In the genomic region with DNA sequence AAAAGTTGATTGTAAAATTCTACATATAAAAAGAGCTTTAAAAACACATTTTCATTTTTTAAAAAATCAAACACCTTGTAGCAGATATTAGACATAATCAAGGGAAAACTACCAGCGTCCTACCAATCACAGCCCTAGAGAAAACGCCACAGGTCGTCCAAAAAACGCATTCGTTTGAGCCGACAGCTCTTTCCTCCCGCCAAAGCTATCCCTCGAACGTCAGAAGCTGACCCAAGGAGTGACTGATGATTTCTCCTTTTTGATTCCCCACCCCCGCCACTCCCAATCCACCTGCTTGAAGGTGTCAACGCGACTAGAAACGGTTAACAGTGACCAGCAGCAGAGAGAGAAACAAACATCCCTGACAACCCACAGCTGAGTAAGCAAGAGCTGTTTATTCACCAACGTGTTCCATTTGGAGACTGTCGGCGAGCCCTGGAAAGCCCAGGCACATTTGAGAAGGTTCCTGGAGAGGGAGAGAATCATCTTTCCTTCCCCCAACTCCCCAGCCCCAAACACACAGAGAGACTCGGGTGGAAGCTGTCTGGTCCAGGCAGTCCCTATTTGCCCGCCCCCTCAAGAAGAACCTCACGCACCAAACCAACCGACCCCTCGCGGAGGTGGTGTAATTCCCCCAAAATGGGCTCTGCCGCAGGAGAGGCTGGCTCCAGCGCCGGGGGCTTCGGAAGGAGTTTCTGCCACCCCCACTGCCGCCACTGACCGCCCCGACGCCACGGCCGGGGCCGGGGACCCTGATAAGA, we compare ENCODE assay signal across 8 cellular contexts. TPM values are rescaled to one million over a fixed set of nuclear protein-coding genes. Genes with fewer than 3 reads are reported as not detected.
A peak's percentile ranks its signal among the peaks of the same experiment; 100 is the strongest.
DNase-seq lines count a peak whose midpoint lies in the region; ATAC-seq and TF ChIP-seq lines count a peak whose summit lies in the region.

No MANE protein-coding gene starts in this region.

- peak overlapping the region; percentile 89 for H3K9ac ChIP-seq in endodermal cell (ENCODE audit: extremely low read depth, low read length, poor library complexity, severe bottlenecking)
- H3K9ac ChIP-seq in mesendoderm (ENCODE audit: low read length) = peak overlapping the region; percentile 79

- peak overlapping the region; percentile 45 for H3K23ac ChIP-seq in mesendoderm (ENCODE audit: low read length)

- H4K5ac ChIP-seq in mesendoderm (ENCODE audit: low read length) = no peak overlapping the region

- H3K27me3 Mint-ChIP-seq in activated B cell treated with CpG ODN at 0.5 μM for 24 hours = no peaks in the 10 kb centered on the region
- no peaks in the 10 kb centered on the region for H3K27me3 Mint-ChIP-seq in endodermal cell (ENCODE audit: insufficient read depth)
- no peaks in the 10 kb centered on the region for H3K27me3 Mint-ChIP-seq in stimulated activated naive CD8-positive, alpha-beta T cell treated with anti-CD3 and anti-CD28 coated beads, Interleukin-15, amount 100 ng/mL, for 72 hours

- no peak for TF ChIP-seq CTCF in activated B cell treated with CpG ODN at 0.5 μM for 24 hours (IDR thresholded peaks at IDR 0.05)
- no peak for TF ChIP-seq CTCF in endodermal cell (conservative IDR thresholded peaks at IDR 0.05)

- WGBS in endodermal cell (ENCODE audit: insufficient coverage in 1 of 2, insufficient read length in 1 of 2), 2 experiments = 0 to 1% methylated on average over 10 to 31 of the region's 33 CpGs
- no CpG with 5 or more reads among the region's 33 CpGs for WGBS in mesendoderm (ENCODE audit: extremely low coverage, insufficient coverage, low lambda C conversion rate)

- peak overlapping the region; percentile 96 for H3K4me2 ChIP-seq in mesendoderm (ENCODE audit: low read length)

- no peak overlapping the region for H3K18ac ChIP-seq in mesendoderm (ENCODE audit: low read length)

- DNase-seq in NK-92 treated with Interleukin-12 subunit alpha and Interleukin-12 subunit beta, amount 100 ng/mL, for 24 hours (lab: John Stamatoyannopoulos, UW) = peak; percentile 36
- DNase-seq in NK-92 (lab: John Stamatoyannopoulos, UW; ENCODE audit: unreplicated experiment) (no peak), NCI-H1417 (lab: John Stamatoyannopoulos, UW) (peak; percentile 17 to 89 (median 75)), activated B cell treated with CpG ODN at 0.5 μM for 24 hours (no peak), endodermal cell (no peak), mesendoderm (peak; percentile 68)
- DNase-seq in stimulated activated naive CD8-positive, alpha-beta T cell treated with anti-CD3 and anti-CD28 coated beads, Interleukin-15, amount 100 ng/mL, for 72 hours = peak; percentile 48 to 50

- no peaks in the 10 kb centered on the region for H3K4me1 ChIP-seq in endodermal cell (ENCODE audit: control insufficient read depth, insufficient read depth, low read length)
- no peaks in the 10 kb centered on the region for H3K4me1 ChIP-seq in mesendoderm (ENCODE audit: control insufficient read depth, low read depth, low read length)

- H3K9me3 Mint-ChIP-seq in activated B cell treated with CpG ODN at 0.5 μM for 24 hours (no peaks in the 10 kb centered on the region), endodermal cell (no peaks in the 10 kb centered on the region)
- no peaks in the 10 kb centered on the region for H3K9me3 Mint-ChIP-seq in stimulated activated naive CD8-positive, alpha-beta T cell treated with anti-CD3 and anti-CD28 coated beads, Interleukin-15, amount 100 ng/mL, for 72 hours

- H3K4me1 Mint-ChIP-seq in activated B cell treated with CpG ODN at 0.5 μM for 24 hours (peaks cover 32% of the 10 kb centered on the region), endodermal cell (peaks cover 18% of the 10 kb centered on the region)
- H3K4me1 Mint-ChIP-seq in stimulated activated naive CD8-positive, alpha-beta T cell treated with anti-CD3 and anti-CD28 coated beads, Interleukin-15, amount 100 ng/mL, for 72 hours = peaks cover 30% of the 10 kb centered on the region

- no peak overlapping the region for H2AK5ac ChIP-seq in mesendoderm (ENCODE audit: low read length)

- H4K8ac ChIP-seq in mesendoderm (ENCODE audit: low read depth, low read length) = no peak overlapping the region

- H3K79me2 ChIP-seq in mesendoderm (ENCODE audit: control insufficient read depth, insufficient read depth, low read length) = peaks cover 33% of the 10 kb centered on the region

- H3K36me3 Mint-ChIP-seq in activated B cell treated with CpG ODN at 0.5 μM for 24 hours (ENCODE audit: low read depth) (peaks cover 12% of the 10 kb centered on the region), endodermal cell (ENCODE audit: low read depth) (peaks cover 11% of the 10 kb centered on the region)

- H3K4me3 ChIP-seq in endodermal cell (ENCODE audit: low read length) (peak overlapping the region; percentile 94), mesendoderm (ENCODE audit: low read length) (peak overlapping the region; percentile 88)

- POLR2A ChIA-PET in activated B cell treated with CpG ODN at 0.5 μM for 24 hours (lab: Charles Lee) = interaction anchor here (0.6 to 2.1 kb wide), 9 partner anchors 25 to 301 kb away, joined by 3 to 23 read pairs (median 6); partner anchors contain the start of gene IDE

- no peak overlapping the region for H2BK15ac ChIP-seq in mesendoderm (replicated peaks; ENCODE audit: low read depth)

- H3K36me3 ChIP-seq in endodermal cell (ENCODE audit: control insufficient read depth, insufficient read depth, low read length) = peaks cover 9% of the 10 kb centered on the region
- H3K36me3 ChIP-seq in mesendoderm (ENCODE audit: control insufficient read depth, insufficient read depth, low read length) = no peaks in the 10 kb centered on the region

- CTCF ChIA-PET in activated B cell treated with CpG ODN at 0.5 μM for 24 hours (lab: Charles Lee) = interaction anchor here (0.6 to 7.6 kb wide), 4 partner anchors 49 to 203 kb away, joined by 3 to 72 read pairs (median 4); no protein-coding TSS in a partner anchor

- peaks cover 6% of the 10 kb centered on the region for H3K79me1 ChIP-seq in mesendoderm (ENCODE audit: low read length)

- H2BK5ac ChIP-seq in mesendoderm (ENCODE audit: low read length) = peak overlapping the region; percentile 63

- H3K27ac ChIP-seq in endodermal cell (ENCODE audit: low read depth, low read length) = peak overlapping the region; percentile 14
- H3K27ac ChIP-seq in mesendoderm (ENCODE audit: low read depth, low read length) = peak overlapping the region; percentile 79

- no peaks in the 10 kb centered on the region for H3K27me3 ChIP-seq in endodermal cell (ENCODE audit: control insufficient read depth, insufficient read depth, low read length, poor library complexity, severe bottlenecking)
- no peaks in the 10 kb centered on the region for H3K27me3 ChIP-seq in mesendoderm (ENCODE audit: insufficient read depth, low read length, poor library complexity)

- intact Hi-C loops in activated B cell treated with CpG ODN at 0.5 μM for 24 hours (cut with micrococcal nuclease) = loop anchor here (10.0 kb wide), 1 partner anchor 1415 kb away; the partner anchor contains the start of gene FRA10AC1

- H2BK120ac ChIP-seq in mesendoderm (ENCODE audit: low read depth, low read length) = no peak overlapping the region

- peak overlapping the region; percentile 96 for H3K4me3 Mint-ChIP-seq in activated B cell treated with CpG ODN at 0.5 μM for 24 hours
- H3K4me3 Mint-ChIP-seq in endodermal cell = peak overlapping the region; percentile 78
- H3K4me3 Mint-ChIP-seq in stimulated activated naive CD8-positive, alpha-beta T cell treated with anti-CD3 and anti-CD28 coated beads, Interleukin-15, amount 100 ng/mL, for 72 hours = peak overlapping the region; percentile 92 to 95

- H3K4ac ChIP-seq in mesendoderm (ENCODE audit: low read depth, low read length) = no peak overlapping the region

- ATAC-seq in HG02610 (IDR thresholded peaks at IDR 0.05; ENCODE audit: unreplicated experiment) (peak; percentile 14), activated B cell treated with CpG ODN at 0.5 μM for 24 hours (ENCODE audit: low read depth) (peak; percentile 27)
- ATAC-seq in stimulated activated naive CD8-positive, alpha-beta T cell treated with anti-CD3 and anti-CD28 coated beads, Interleukin-15, amount 100 ng/mL, for 72 hours = peak; percentile 45

- no peaks in the 10 kb centered on the region for H3K9me3 ChIP-seq in endodermal cell (ENCODE audit: control insufficient read depth, low read length)

- H3K27ac Mint-ChIP-seq in activated B cell treated with CpG ODN at 0.5 μM for 24 hours = peak overlapping the region; percentile 84
- H3K27ac Mint-ChIP-seq in endodermal cell = peak overlapping the region; percentile 73
- peak overlapping the region; percentile 90 to 97 for H3K27ac Mint-ChIP-seq in stimulated activated naive CD8-positive, alpha-beta T cell treated with anti-CD3 and anti-CD28 coated beads, Interleukin-15, amount 100 ng/mL, for 72 hours

- H3K56ac ChIP-seq in mesendoderm (ENCODE audit: low read length) = peak overlapping the region; percentile 93

RNA-seq across cellular contexts. Expression of gene CPEB3, which starts 0.6 kb away (rescaled TPM):
- total RNA-seq in activated B cell treated with CpG ODN at 0.5 μM for 24 hours = 2.2 and 2.5 TPM in 2 replicates
- total RNA-seq in endodermal cell = 1 to 10 TPM; 1.1 to 1.3 TPM
- polyA plus RNA-seq in endodermal cell (2013, experiment 1 of 2) = 0.82 TPM
- 0.87 TPM for polyA plus RNA-seq in endodermal cell (2013, experiment 2 of 2)
- 0.49 TPM for polyA plus RNA-seq in mesendoderm (2013, experiment 1 of 2)
- 0.49 TPM for polyA plus RNA-seq in mesendoderm (2013, experiment 2 of 2)

RNA-seq across cellular contexts. Expression of gene MARCHF5, which starts 0.7 kb away (rescaled TPM):
- total RNA-seq in activated B cell treated with CpG ODN at 0.5 μM for 24 hours (21.6 and 26.5 TPM in 2 replicates), endodermal cell (10 to 100 TPM; 29.8 to 38.0 TPM)
- 46.9 TPM for polyA plus RNA-seq in endodermal cell (2013, experiment 1 of 2)
- 42.9 TPM for polyA plus RNA-seq in endodermal cell (2013, experiment 2 of 2)
- 12.0 TPM for polyA plus RNA-seq in mesendoderm (2013, experiment 1 of 2)
- polyA plus RNA-seq in mesendoderm (2013, experiment 2 of 2) = 11.7 TPM

Comparison
In these comparisons a context has a peak if more than half of its experiments do, and no peak if none do; other contexts are left out.
1. DNase-seq: peak in NK-92 treated with Interleukin-12 subunit alpha and Interleukin-12 subunit beta, amount 100 ng/mL, for 24 hours (single experiment), NCI-H1417 (3 of 3), mesendoderm (single experiment) and stimulated activated naive CD8-positive, alpha-beta T cell treated with anti-CD3 and anti-CD28 coated beads, Interleukin-15, amount 100 ng/mL, for 72 hours (2 of 2); none in NK-92 (single experiment), activated B cell treated with CpG ODN at 0.5 μM for 24 hours (single experiment) and endodermal cell (single experiment).
2. Peak in every context shown above with its lines, with median percentiles within 50 percentile points of each other: ATAC-seq, H3K27ac Mint-ChIP-seq and H3K4me3 Mint-ChIP-seq.